22 cellular contexts compared by ENCODE assay signal in the genomic region with DNA sequence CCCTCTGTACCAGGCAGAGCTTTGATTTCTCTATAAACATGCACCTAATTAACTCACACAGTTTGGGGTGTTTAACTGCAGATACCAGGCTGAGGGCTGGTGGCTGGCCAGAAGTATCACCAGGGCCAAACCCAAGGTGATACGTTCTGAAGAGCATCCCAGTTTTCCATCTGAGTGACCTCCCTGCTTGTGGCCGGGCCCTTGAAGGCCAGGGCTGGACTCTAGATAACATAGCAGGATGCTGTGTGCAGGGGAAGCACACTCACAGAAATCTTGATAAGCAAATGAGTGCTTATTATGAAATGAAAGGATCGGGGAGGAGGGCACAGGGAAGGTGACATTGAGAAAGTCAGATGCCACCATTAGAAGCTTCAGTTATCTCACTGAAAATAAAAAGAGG.
"Had no signal": no experiment of that assay in that cellular context is flagged by ENCODE, and none has a peak within 500 bp of the region (broad histone marks: within the 10 kb centered on the region; RNA-seq: fewer than 3 reads in every experiment).

No MANE protein-coding gene starts in this region.

- H3K27ac ChIP-seq: PC-9, Peyer's patch, SJCRH30 had no signal

- H3K4me2 ChIP-seq: PC-9 had no signal

- DNase-seq: Karpas-422, KG1, MG63, NCI-H1092, NCI-H1105 treated with DMSO at 0.1 percent for 48 hours, NCI-H1417 treated with DMSO at 0.1 percent for 48 hours, NCI-H146, NCI-H1694 treated with DMSO at 0.1 percent for 48 hours, NCI-H1930, NCI-H2081, NCI-H2107, NCI-H226, NCI-H446, NCI-H510A, NCI-H524 treated with DMSO at 0.1 percent for 48 hours, OCI-M1, PC-9, Peyer's patch, SHP77 treated with DMSO at 0.1 percent for 48 hours, SJCRH30, SW 1271 had no signal

- H3K27me3 ChIP-seq: MG63, Peyer's patch, SJCRH30 had no signal

- H3K36me3 ChIP-seq: MG63, Peyer's patch, SJCRH30 had no signal

- H3K4me3 ChIP-seq: MG63, PC-9, Peyer's patch, SJCRH30 had no signal

- H3K9me3 ChIP-seq: MG63, Peyer's patch had no signal

- H2AFZ ChIP-seq: PC-9 had no signal

- ATAC-seq: Right ventricle myocardium inferior had no signal

- H3K4me1 ChIP-seq: Peyer's patch had no signal
